In genomic region chr5:142446131-142446959, GRCh38 we compare ENCODE assay signal across 1 cellular context.
TF ChIP-seq lines count a peak whose summit lies in the region.

No MANE protein-coding gene starts in this region.

TF ChIP-seq in K562, 482 proteins besides CTCF, POLR2A, EP300 and RAD21 (continued from another document):
- TF ChIP-seq ZNF740 (CRISPR knock-in tag; IDR thresholded peaks at IDR 0.05) (no peak), ZNF740 (tag; IDR thresholded peaks at IDR 0.05) (no peak), RBFOX2 (IDR thresholded peaks at IDR 0.05; ENCODE audit: low read depth, low read length) (peak; percentile 60), ZNF696 (CRISPR knock-in tag; conservative IDR thresholded peaks at IDR 0.05) (no peak), RBM34 (IDR thresholded peaks at IDR 0.05; ENCODE audit: borderline replicate concordance, insufficient read depth, low read length) (no peak), GATAD2A (IDR thresholded peaks at IDR 0.05) (no peak), FOXA3 (CRISPR knock-in tag; conservative IDR thresholded peaks at IDR 0.05 in 1 of 2, IDR thresholded peaks at IDR 0.05 in 1 of 2) (0 out of 4 replicates have a peak, but pooled peaks of 1 of the 2 experiments have one; percentile 8), ESRRA (IDR thresholded peaks at IDR 0.05; ENCODE audit: borderline replicate concordance, low read depth) (peak; percentile 48), ZNF3 (CRISPR knock-in tag; IDR thresholded peaks at IDR 0.05) (no peak), ARID1B (IDR thresholded peaks at IDR 0.05) (peak; percentile 64), MTF1 (CRISPR knock-in tag; IDR thresholded peaks at IDR 0.05; ENCODE audit: borderline replicate concordance) (no peak), ZNF436 (CRISPR knock-in tag; IDR thresholded peaks at IDR 0.05) (no peak), KAT7 (CRISPR knock-in tag; IDR thresholded peaks at IDR 0.05; ENCODE audit: borderline replicate concordance) (no peak), SMARCE1 (IDR thresholded peaks at IDR 0.05) (peak; percentile 55; the same call in 1 of the 2 replicates), FOSL1 (tag; conservative IDR thresholded peaks at IDR 0.05) (peak; percentile 93), ZNF77 (CRISPR knock-in tag; IDR thresholded peaks at IDR 0.05) (no peak), CREM (IDR thresholded peaks at IDR 0.05; ENCODE audit: low read depth) (0 out of 2 replicates have a peak, but pooled peaks have one; percentile 15), NFE2L1 (tag; IDR thresholded peaks at IDR 0.05; ENCODE audit: borderline replicate concordance, low read depth) (no peak), TEAD2 (tag; IDR thresholded peaks at IDR 0.05) (peak; percentile 55; the same call in 1 of the 2 replicates), PTTG1 (tag; IDR thresholded peaks at IDR 0.05; ENCODE audit: low read depth) (no peak), ZNF583 (CRISPR knock-in tag; IDR thresholded peaks at IDR 0.05) (no peak), COPS2 (conservative IDR thresholded peaks at IDR 0.05) (no peak), SREBF1 (IDR thresholded peaks at IDR 0.05; ENCODE audit: borderline replicate concordance, low read depth, low read length) (no peak), ZNF668 (CRISPR knock-in tag; IDR thresholded peaks at IDR 0.05) (no peak), HDAC2 (IDR thresholded peaks at IDR 0.05) (0 out of 2 replicates have a peak, but pooled peaks have one; percentile 30), E2F6 (IDR thresholded peaks at IDR 0.05; ENCODE audit: borderline replicate concordance in 1 of 2, extremely low read depth in 1 of 2, insufficient read depth in 1 of 2, insufficient read length in 1 of 2, low read depth in 1 of 2, low read length in 1 of 2, poor library complexity in 1 of 2, severe bottlenecking in 1 of 2) (no peak), TFAM (CRISPR knock-in tag; conservative IDR thresholded peaks at IDR 0.05) (no peak), MTA2 (IDR thresholded peaks at IDR 0.05; ENCODE audit: low read depth) (no peak), NBN (IDR thresholded peaks at IDR 0.05; ENCODE audit: low read depth) (0 out of 2 replicates have a peak, but pooled peaks have one; percentile 33), XRCC4 (IDR thresholded peaks at IDR 0.05; ENCODE audit: extremely low read depth, insufficient read depth, insufficient read length) (no peak)
- TF ChIP-seq, protein P1, sequence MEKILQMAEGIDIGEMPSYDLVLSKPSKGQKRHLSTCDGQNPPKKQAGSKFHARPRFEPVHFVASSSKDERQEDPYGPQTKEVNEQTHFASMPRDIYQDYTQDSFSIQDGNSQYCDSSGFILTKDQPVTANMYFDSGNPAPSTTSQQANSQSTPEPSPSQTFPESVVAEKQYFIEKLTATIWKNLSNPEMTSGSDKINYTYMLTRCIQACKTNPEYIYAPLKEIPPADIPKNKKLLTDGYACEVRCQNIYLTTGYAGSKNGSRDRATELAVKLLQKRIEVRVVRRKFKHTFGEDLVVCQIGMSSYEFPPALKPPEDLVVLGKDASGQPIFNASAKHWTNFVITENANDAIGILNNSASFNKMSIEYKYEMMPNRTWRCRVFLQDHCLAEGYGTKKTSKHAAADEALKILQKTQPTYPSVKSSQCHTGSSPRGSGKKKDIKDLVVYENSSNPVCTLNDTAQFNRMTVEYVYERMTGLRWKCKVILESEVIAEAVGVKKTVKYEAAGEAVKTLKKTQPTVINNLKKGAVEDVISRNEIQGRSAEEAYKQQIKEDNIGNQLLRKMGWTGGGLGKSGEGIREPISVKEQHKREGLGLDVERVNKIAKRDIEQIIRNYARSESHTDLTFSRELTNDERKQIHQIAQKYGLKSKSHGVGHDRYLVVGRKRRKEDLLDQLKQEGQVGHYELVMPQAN (IDR thresholded peaks at IDR 0.05; ENCODE audit: borderline replicate concordance) = no peak
- TF ChIP-seq, protein P2, sequence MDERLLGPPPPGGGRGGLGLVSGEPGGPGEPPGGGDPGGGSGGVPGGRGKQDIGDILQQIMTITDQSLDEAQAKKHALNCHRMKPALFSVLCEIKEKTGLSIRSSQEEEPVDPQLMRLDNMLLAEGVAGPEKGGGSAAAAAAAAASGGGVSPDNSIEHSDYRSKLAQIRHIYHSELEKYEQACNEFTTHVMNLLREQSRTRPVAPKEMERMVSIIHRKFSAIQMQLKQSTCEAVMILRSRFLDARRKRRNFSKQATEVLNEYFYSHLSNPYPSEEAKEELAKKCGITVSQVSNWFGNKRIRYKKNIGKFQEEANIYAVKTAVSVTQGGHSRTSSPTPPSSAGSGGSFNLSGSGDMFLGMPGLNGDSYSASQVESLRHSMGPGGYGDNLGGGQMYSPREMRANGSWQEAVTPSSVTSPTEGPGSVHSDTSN (CRISPR knock-in tag; IDR thresholded peaks at IDR 0.05; ENCODE audit: low read depth) = no peak
- TF ChIP-seq, protein P2 (tag; conservative IDR thresholded peaks at IDR 0.05; ENCODE audit: low read depth) = no peak
TF ChIP-seq in K562: peak in this region for 77.
